27 cellular contexts compared by ENCODE assay signal in the genomic region with DNA sequence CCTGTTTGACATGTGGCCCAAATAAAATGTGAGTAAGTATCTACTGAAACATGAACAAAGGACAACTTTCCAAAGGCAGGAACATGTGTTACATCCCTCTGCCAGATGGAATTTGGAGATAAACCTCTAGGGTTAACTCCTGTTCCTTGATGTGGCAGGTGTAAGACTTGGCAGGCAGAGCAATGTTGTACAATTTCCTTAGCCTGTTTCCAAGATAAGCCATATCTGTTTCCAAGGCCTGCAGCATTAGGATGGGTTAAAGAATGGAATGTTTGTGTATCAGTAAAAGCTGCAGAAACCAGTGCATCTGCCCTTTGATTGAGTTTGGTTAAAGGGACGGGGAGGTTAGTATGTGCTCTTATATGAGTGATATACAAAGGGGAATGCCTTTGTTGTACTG. TPM values are rescaled to one million over a fixed set of nuclear protein-coding genes. Genes with fewer than 3 reads are reported as not detected.
DNase-seq lines count a peak whose midpoint lies in the region; FAIRE-seq and TF ChIP-seq lines count a peak whose summit lies in the region.
"Had no signal": no experiment of that assay in that cellular context is flagged by ENCODE, and none has a peak within 500 bp of the region (broad histone marks: within the 10 kb centered on the region; RNA-seq: fewer than 3 reads in every experiment).

No MANE protein-coding gene starts in this region.

- H2BK15ac ChIP-seq in H1 (ENCODE audit: low read length): no peak overlapping the region

- no peak overlapping the region for H2BK120ac ChIP-seq in H1 (replicated peaks; ENCODE audit: low read depth, low read length)

- H3K4me3 ChIP-seq in H1 (ENCODE audit: extremely low read depth in 1 of 4, insufficient read depth in 2 of 4, low read depth in 3 of 4, low read length in 4 of 4): no peak overlapping the region
- H3K4me3 ChIP-seq: GM23338, HAP-1, MG63, SJCRH30 had no signal

- no peak overlapping the region for H3K27ac ChIP-seq in H1 (ENCODE audit: low read depth, low read length)
- H3K27ac ChIP-seq: 22Rv1, C4-2B, SJCRH30 had no signal

- no peak overlapping the region for H2AK5ac ChIP-seq in H1 (ENCODE audit: low read depth, low read length)

- peak; percentile 59 for DNase-seq in DMS 273 (lab: John Stamatoyannopoulos, UW; ENCODE audit: unreplicated experiment)
- no peak for DNase-seq in DMS 273 treated with DMSO at 0.1 percent for 48 hours (lab: John Stamatoyannopoulos, UW)
- DNase-seq in SK-N-DZ (ENCODE audit: low spot score): peak; percentile 74
- DNase-seq in H1 (ENCODE audit: low read depth in 1 of 2, low spot score in 2 of 2): no peak
- DNase-seq in pulmonary artery endothelial cell (ENCODE audit: low read depth, low spot score): peak; percentile 76
- no peak for DNase-seq in retina
- DNase-seq in GF-D8 (lab: John Stamatoyannopoulos, UW): no peak
- DNase-seq in stimulated activated CD4-positive, alpha-beta T cell treated with anti-CD3 and anti-CD28 coated beads, Interleukin-2, amount 100 ng/mL, for 24 hours: no peak
- DNase-seq: CD8-positive, alpha-beta T cell; DMS153; DND-41; HFFc6; KG1; MG63; NCI-H1105 treated with DMSO at 0.1 percent for 48 hours; NCI-H146; NCI-H1930; NCI-H2107 had no signal

- no peak overlapping the region for H3K23ac ChIP-seq in H1 (ENCODE audit: insufficient read length)

- H3K9me3 ChIP-seq in H1 (ENCODE audit: insufficient read depth in 2 of 2, low read depth in 1 of 2, low read length in 1 of 2): peaks cover 37 to 41% of the 10 kb centered on the region in 2 experiments

- 83% methylated on average over 1 of the region's 1 CpG; no CpG with 5 or more reads in 1 of the 2 experiments for WGBS in H1 (ENCODE audit: extremely low coverage in 1 of 2, insufficient coverage in 1 of 2, insufficient read length in 1 of 2, insufficient replicate concordance in 2 of 2, low coverage in 1 of 2, low lambda C conversion rate in 2 of 2, missing lambda C conversion rate in 1 of 2), 2 experiments

- no peak overlapping the region for H3K56ac ChIP-seq in H1 (replicated peaks; ENCODE audit: insufficient read length, low read depth, low read length)

- no peaks in the 10 kb centered on the region for H3K27me3 ChIP-seq in H1 (replicated peaks in 1 of 4; ENCODE audit: control insufficient read depth in 3 of 4, extremely low read depth in 1 of 4, insufficient read depth in 3 of 4, low read length in 3 of 4)
- H3K27me3 ChIP-seq: MG63, SJCRH30 had no signal

- no peak overlapping the region for H2AFZ ChIP-seq in H1 (ENCODE audit: low read length)
- H2AFZ ChIP-seq: GM23338 had no signal

- no peaks in the 10 kb centered on the region for H4K20me1 ChIP-seq in H1 (replicated peaks in 1 of 2; ENCODE audit: control insufficient read depth in 1 of 2, insufficient read depth in 2 of 2, low read length in 2 of 2)

- H3K4ac ChIP-seq in H1 (replicated peaks; ENCODE audit: insufficient read length, low read depth, low read length): no peak overlapping the region

- TF ChIP-seq CTCF in H1 (IDR thresholded peaks at IDR 0.05; ENCODE audit: control extremely low read depth in 1 of 3, insufficient read depth in 1 of 3, low read depth in 1 of 3, low read length in 3 of 3): no peak

- H2BK12ac ChIP-seq in H1 (ENCODE audit: low read depth, low read length): no peak overlapping the region

- CTCF ChIA-PET in H1 (lab: Charles Lee; ENCODE audit: partially characterized antibody): interaction anchor here (0.8 to 2.1 kb wide), 2 partner anchors 10 to 47 kb away, joined by 3 to 16 read pairs; no protein-coding TSS in a partner anchor

- POLR2A ChIA-PET in H1 (lab: Charles Lee; ENCODE audit: partially characterized antibody): interaction anchor here (0.8 to 1.9 kb wide), 3 partner anchors 10 to 156 kb away, joined by 3 to 6 read pairs (median 3); partner anchors contain the start of genes COA4 and PAAF1

- no peak overlapping the region for H3K18ac ChIP-seq in H1 (ENCODE audit: extremely low read depth, low read length)

- TF ChIP-seq POLR2A in H1 (IDR thresholded peaks at IDR 0.05; ENCODE audit: control extremely low read depth in 1 of 2, low read depth in 2 of 2, low read length in 2 of 2): no peak

- H2BK5ac ChIP-seq in H1 (ENCODE audit: low read depth, low read length): no peak overlapping the region

- H3K4me1 ChIP-seq in H1 (replicated peaks in 1 of 4; ENCODE audit: control insufficient read depth in 3 of 4, insufficient read depth in 4 of 4, low read length in 3 of 4): no peaks in the 10 kb centered on the region
- H3K4me1 ChIP-seq: HAP-1 had no signal

- TF ChIP-seq EP300 in H1 (IDR thresholded peaks at IDR 0.05; ENCODE audit: borderline replicate concordance in 1 of 2, low read depth in 2 of 2, low read length in 2 of 2): no peak

- no peak overlapping the region for H2BK20ac ChIP-seq in H1 (ENCODE audit: low read length)

- H3K9ac ChIP-seq in H1 (replicated peaks in 1 of 4; ENCODE audit: extremely low read depth in 1 of 4, low read depth in 3 of 4, low read length in 3 of 4): no peak overlapping the region

- no peak overlapping the region for H4K8ac ChIP-seq in H1 (ENCODE audit: extremely low read depth, insufficient read depth, low read length)

- no peak overlapping the region for H3K14ac ChIP-seq in H1 (ENCODE audit: insufficient read length)

- FAIRE-seq in H1 (lab: Jason Lieb, UNC): peak; percentile 19
- FAIRE-seq: GM18507, HTR-8/SVneo had no signal

- H3K79me2 ChIP-seq in H1 (ENCODE audit: control insufficient read depth in 1 of 2, insufficient read depth in 2 of 2, low read length in 2 of 2): no peaks in the 10 kb centered on the region

- no peak overlapping the region for H3K4me2 ChIP-seq in H1 (ENCODE audit: insufficient read depth in 1 of 2, low read depth in 2 of 2, low read length in 2 of 2)
- H3K4me2 ChIP-seq: GM23338 had no signal

- peaks cover 0 to 4% (median 0%) of the 10 kb centered on the region in 4 experiments; a peak in 1 of 8 replicates for H3K36me3 ChIP-seq in H1 (ENCODE audit: control insufficient read depth in 2 of 4, insufficient read depth in 4 of 4, low read length in 3 of 4)
- H3K36me3 ChIP-seq: HAP-1, SJCRH30 had no signal

- H4K91ac ChIP-seq in H1 (replicated peaks; ENCODE audit: insufficient read length, low read length): no peak overlapping the region

- no peaks in the 10 kb centered on the region for H3K79me1 ChIP-seq in H1 (ENCODE audit: low read depth, low read length)

- TF ChIP-seq RAD21 in H1 (IDR thresholded peaks at IDR 0.05 in 1 of 2, conservative IDR thresholded peaks at IDR 0.05 in 1 of 2; ENCODE audit: low read depth in 2 of 2, low read length in 2 of 2): no peak

- no peaks in the 10 kb centered on the region for H3K23me2 ChIP-seq in H1 (ENCODE audit: low read depth, low read length)

- no peak overlapping the region for H4K5ac ChIP-seq in H1 (ENCODE audit: insufficient read length, low read depth, low read length)

TF ChIP-seq in H1, 55 proteins besides CTCF, POLR2A, EP300 and RAD21 (continues in another document):
- TF ChIP-seq FOSL1 (IDR thresholded peaks at IDR 0.05; ENCODE audit: insufficient read depth, low read depth, low read length) (no peak), CTBP2 (IDR thresholded peaks at IDR 0.05; ENCODE audit: borderline replicate concordance, insufficient read depth, insufficient read length, low read length) (no peak), POU5F1 (IDR thresholded peaks at IDR 0.05; ENCODE audit: low read depth, low read length) (no peak), BRCA1 (IDR thresholded peaks at IDR 0.05; ENCODE audit: low read depth, low read length) (no peak), JUND (IDR thresholded peaks at IDR 0.05; ENCODE audit: low read length) (no peak), CHD1 (IDR thresholded peaks at IDR 0.05; ENCODE audit: low read depth, low read length) (no peak), CHD2 (IDR thresholded peaks at IDR 0.05; ENCODE audit: low read length) (no peak), HDAC2 (IDR thresholded peaks at IDR 0.05; ENCODE audit: borderline replicate concordance in 1 of 2, low read depth in 2 of 2, low read length in 2 of 2) (no peak), NRF1 (IDR thresholded peaks at IDR 0.05; ENCODE audit: low read depth, low read length) (no peak), SIN3A (conservative IDR thresholded peaks at IDR 0.05 in 1 of 2, IDR thresholded peaks at IDR 0.05 in 1 of 2; ENCODE audit: low read depth in 1 of 2, low read length in 2 of 2) (no peak)
- TF ChIP-seq, protein P1, sequence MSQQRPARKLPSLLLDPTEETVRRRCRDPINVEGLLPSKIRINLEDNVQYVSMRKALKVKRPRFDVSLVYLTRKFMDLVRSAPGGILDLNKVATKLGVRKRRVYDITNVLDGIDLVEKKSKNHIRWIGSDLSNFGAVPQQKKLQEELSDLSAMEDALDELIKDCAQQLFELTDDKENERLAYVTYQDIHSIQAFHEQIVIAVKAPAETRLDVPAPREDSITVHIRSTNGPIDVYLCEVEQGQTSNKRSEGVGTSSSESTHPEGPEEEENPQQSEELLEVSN (IDR thresholded peaks at IDR 0.05): no peak

RNA-seq across cellular contexts. Expression of gene DNAJB13, which starts 8.8 kb away (rescaled TPM):
- polyA plus RNA-seq in SK-N-DZ (2014; cell fraction: cytosol; rRNA removed): not detected in 2 replicates
- not detected in 2 replicates for polyA plus RNA-seq in SK-N-DZ (2014; cell fraction: nucleus; rRNA removed)
- 0.54 TPM in 1 of 2 replicates, not detected in the other for total RNA-seq in H1 (2021; fragmentation: NEBNext Ultra II Directional; extraction: Animal tissue kit (Norgen Biotek cat#: 25700))
- polyA plus RNA-seq in H1 (2011; rRNA removed): 0.05 and 0.27 TPM in 2 replicates
- polyA plus RNA-seq in H1 (2011; cell fraction: cytosol; rRNA removed): 0.32 TPM
- polyA plus RNA-seq in H1 (2011; cell fraction: nucleus; rRNA removed): 1.0 TPM
- polyA plus RNA-seq in H1 (2012, experiment 1 of 2): 0.32 to 0.90 TPM (median 0.56 TPM) in 4 replicates
- not detected for polyA plus RNA-seq in H1 (2012, experiment 2 of 2)
- 0.08 TPM for polyA plus RNA-seq in H1 (2013, experiment 1 of 2)
- 0.09 TPM for polyA plus RNA-seq in H1 (2013, experiment 2 of 2)
- not detected in 2 replicates for polyA minus RNA-seq in H1 (2011; rRNA and poly(A)+ RNA removed)
- not detected for polyA minus RNA-seq in H1 (2011; cell fraction: cytosol; rRNA and poly(A)+ RNA removed)
- 0.50 TPM for polyA minus RNA-seq in H1 (2011; cell fraction: nucleus; rRNA and poly(A)+ RNA removed)
- not detected in 2 replicates for total RNA-seq in pulmonary artery endothelial cell
- total RNA-seq: CD8-positive, alpha-beta T cell; NCI-H460; Right ventricle myocardium inferior; SJCRH30 had no signal

RNA-seq across cellular contexts. Expression of gene UCP2, which starts 40.6 kb away (rescaled TPM):
- 25.3 and 28.3 TPM in 2 replicates for polyA plus RNA-seq in SK-N-DZ (2014; cell fraction: cytosol; rRNA removed)
- 13.8 and 27.2 TPM in 2 replicates for polyA plus RNA-seq in SK-N-DZ (2014; cell fraction: nucleus; rRNA removed)
- total RNA-seq in H1 (2021; fragmentation: NEBNext Ultra II Directional; extraction: Animal tissue kit (Norgen Biotek cat#: 25700)): 39.8 and 46.2 TPM in 2 replicates
- 55.2 and 79.1 TPM in 2 replicates for polyA plus RNA-seq in H1 (2011; rRNA removed)
- 42.6 TPM for polyA plus RNA-seq in H1 (2011; cell fraction: cytosol; rRNA removed)
- 42.7 TPM for polyA plus RNA-seq in H1 (2011; cell fraction: nucleus; rRNA removed)
- 28.1 to 49.5 TPM (median 39.5 TPM) in 4 replicates for polyA plus RNA-seq in H1 (2012, experiment 1 of 2)
- 31.0 TPM for polyA plus RNA-seq in H1 (2012, experiment 2 of 2)
- 31.3 TPM for polyA plus RNA-seq in H1 (2013, experiment 1 of 2)
- 31.0 TPM for polyA plus RNA-seq in H1 (2013, experiment 2 of 2)
- polyA minus RNA-seq in H1 (2011; rRNA and poly(A)+ RNA removed): 52.7 and 73.3 TPM in 2 replicates
- polyA minus RNA-seq in H1 (2011; cell fraction: cytosol; rRNA and poly(A)+ RNA removed): 54.7 TPM
- 53.6 TPM for polyA minus RNA-seq in H1 (2011; cell fraction: nucleus; rRNA and poly(A)+ RNA removed)
- total RNA-seq in pulmonary artery endothelial cell: 0.59 and 1.1 TPM in 2 replicates

Comparison
In these comparisons a context has a peak if more than half of its experiments do, and no peak if none do; other contexts are left out.
1. DNase-seq: peak in DMS 273 (single experiment), SK-N-DZ (single experiment) and pulmonary artery endothelial cell (single experiment); none in DMS 273 treated with DMSO at 0.1 percent for 48 hours (single experiment), H1 (0 of 2), retina (single experiment), GF-D8 (single experiment) and stimulated activated CD4-positive, alpha-beta T cell treated with anti-CD3 and anti-CD28 coated beads, Interleukin-2, amount 100 ng/mL, for 24 hours (0 of 2).
2. RNA of gene UCP2, which starts 40.6 kb away (total RNA-seq): 39.8 to 46.2 TPM in H1; 0.59 to 1.1 TPM in pulmonary artery endothelial cell; every median in the first group is over 10 times any median in the second.